ENCODE assay signal across 8 cellular contexts in genomic region chr2:69643602-69644505, GRCh38. TPM values are rescaled to one million over a fixed set of nuclear protein-coding genes. Genes with fewer than 3 reads are reported as not detected.
DNase-seq lines count a peak whose midpoint lies in the region; ATAC-seq and TF ChIP-seq lines count a peak whose summit lies in the region.

Gene AAK1 (minus strand): TSS chr2:69643739. CDS start chr2:69643040, 699 bp downstream.

- no peaks in the 10 kb centered on the region for H3K27me3 Mint-ChIP-seq in activated CD4-positive, alpha-beta T cell treated with anti-CD3 and anti-CD28 coated beads for 36 hours

- TF ChIP-seq CTCF in AG10803 (conservative IDR thresholded peaks at IDR 0.05; ENCODE audit: low read length), result no peak

- peaks cover 35% of the 10 kb centered on the region for H3K36me3 Mint-ChIP-seq in activated CD4-positive, alpha-beta T cell treated with anti-CD3 and anti-CD28 coated beads for 36 hours (ENCODE audit: low read depth)

- H3K9me3 Mint-ChIP-seq in activated CD4-positive, alpha-beta T cell treated with anti-CD3 and anti-CD28 coated beads for 36 hours (ENCODE audit: low read depth), result peaks cover 3% of the 10 kb centered on the region

- peak; percentile 22 for TF ChIP-seq POLR2A in GM19099 (IDR thresholded peaks at IDR 0.05; ENCODE audit: extremely low read depth, insufficient read length, low read depth)

- H3K4me1 Mint-ChIP-seq in activated CD4-positive, alpha-beta T cell treated with anti-CD3 and anti-CD28 coated beads for 36 hours, result peaks cover 50% of the 10 kb centered on the region

- POLR2A ChIA-PET in activated CD4-positive, alpha-beta T cell treated with anti-CD3 and anti-CD28 coated beads for 36 hours (lab: Charles Lee), result interaction anchor here (0.5 to 2.9 kb wide), 10 partner anchors 8 to 614 kb away, joined by 3 to 12 read pairs (median 4); partner anchors contain the start of gene C2orf42

- CTCF ChIA-PET in activated CD4-positive, alpha-beta T cell treated with anti-CD3 and anti-CD28 coated beads for 36 hours (lab: Charles Lee), result interaction anchor here (0.6 to 4.0 kb wide), 10 partner anchors 17 to 173 kb away, joined by 3 to 24 read pairs (median 9); no protein-coding TSS in a partner anchor

- H3K4me3 Mint-ChIP-seq in activated CD4-positive, alpha-beta T cell treated with anti-CD3 and anti-CD28 coated beads for 36 hours, result peak within 1 kb of the TSS; percentile 82

- peak within 1 kb of the TSS; percentile 99 for H3K27ac Mint-ChIP-seq in activated CD4-positive, alpha-beta T cell treated with anti-CD3 and anti-CD28 coated beads for 36 hours

- ATAC-seq in HG03439 (IDR thresholded peaks at IDR 0.05; ENCODE audit: unreplicated experiment), result peak; percentile 56
- ATAC-seq in activated CD4-positive, alpha-beta T cell treated with anti-CD3 and anti-CD28 coated beads for 36 hours, result peak; percentile 60

- peak; percentile 88 for DNase-seq in AG10803 (ENCODE audit: low read depth)
- peak; percentile 35 for DNase-seq in NCI-H524 treated with DMSO at 0.1 percent for 48 hours (lab: John Stamatoyannopoulos, UW)
- DNase-seq in activated CD4-positive, alpha-beta T cell treated with anti-CD3 and anti-CD28 coated beads for 36 hours, result peak; percentile 94
- DNase-seq in kidney tubule cell (ENCODE audit: low spot score), result peak; percentile 89
- DNase-seq in stimulated activated CD4-positive, alpha-beta T cell treated with anti-CD3 and anti-CD28 coated beads, Interleukin-1b, Interleukin-23, amount 100 ng/mL, for 1 hour (ENCODE audit: low read depth in 2 of 2), result peak; percentile 40 to 68

- intact Hi-C loops in activated CD4-positive, alpha-beta T cell treated with anti-CD3 and anti-CD28 coated beads for 36 hours (cut with DNase I, micrococcal nuclease), result loop anchor here (1.0 to 10.0 kb wide), 22 partner anchors 15 to 1177 kb away; partner anchors contain the start of genes PCBP1 (in 2 of the 2), APLF (in 1 of the 2), FBXO48 (in 1 of the 2) and GFPT1 (in 1 of the 2)

- H3K27ac ChIP-seq in cingulate gyrus (ENCODE audit: low read depth, low read length), result peak within 1 kb of the TSS; percentile 97

- H3K4me3 ChIP-seq in AG10803 (ENCODE audit: low read length), result peak within 1 kb of the TSS; percentile 91

RNA-seq across cellular contexts. Expression of gene AAK1, which starts in this region (rescaled TPM):
- total RNA-seq in activated CD4-positive, alpha-beta T cell treated with anti-CD3 and anti-CD28 coated beads for 36 hours, result 100 to 1,000 TPM in 1 of 2 experiments, 10 to 100 TPM in 1; 95.9 to 104 TPM

Comparison
In these comparisons a context has a peak if more than half of its experiments do, and no peak if none do; other contexts are left out.
1. Peak in every context shown above with its lines: DNase-seq, ATAC-seq, H3K4me3 ChIP-seq and H3K27ac ChIP-seq.
2. DNase-seq: peak in every context shown above with its lines; median percentile 94 in activated CD4-positive, alpha-beta T cell treated with anti-CD3 and anti-CD28 coated beads for 36 hours; 89 in kidney tubule cell; 88 in AG10803; 54 in stimulated activated CD4-positive, alpha-beta T cell treated with anti-CD3 and anti-CD28 coated beads, Interleukin-1b, Interleukin-23, amount 100 ng/mL, for 1 hour; 35 in NCI-H524 treated with DMSO at 0.1 percent for 48 hours.